In the genomic region with DNA sequence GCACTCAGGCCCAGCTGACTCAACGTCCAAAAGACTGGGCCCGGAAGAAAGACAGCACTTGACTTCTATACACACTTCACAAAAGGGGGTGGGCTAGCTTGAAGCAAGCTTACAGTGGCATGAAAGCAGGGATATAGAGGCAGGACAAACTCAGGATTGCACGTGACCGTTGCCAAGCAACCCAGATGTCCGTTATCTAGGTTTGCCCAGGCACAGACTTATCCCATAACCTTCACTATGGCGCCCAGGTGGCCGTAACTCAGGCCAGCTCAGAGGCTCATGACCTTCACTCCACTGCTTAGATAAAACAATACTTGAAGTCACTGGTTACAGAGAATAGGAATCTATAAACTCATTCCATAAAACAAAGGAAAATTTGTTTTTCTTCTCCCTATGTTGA, we compare ENCODE assay signal across 8 cellular contexts. TPM values are rescaled to one million over a fixed set of nuclear protein-coding genes. Genes with fewer than 3 reads are reported as not detected.
DNase-seq lines count a peak whose midpoint lies in the region; ATAC-seq, FAIRE-seq and TF ChIP-seq lines count a peak whose summit lies in the region.
"Not testable (repeated sequence)": the region's sequence is repeated elsewhere in the genome, so short reads cannot be mapped to it uniquely, and the experiment has no call there.

No MANE protein-coding gene starts in this region.

- not testable (repeated sequence) for H3K4me1 ChIP-seq in BE2C; mesodermal cell (ENCODE audit: control insufficient read depth, insufficient read depth, low read length, poor library complexity, severe bottlenecking); uterus
- H3K4me1 ChIP-seq in pancreas, result peaks cover 0 to 12% (median 3%) of the 10 kb centered on the region in 3 donors

- H3K4me3 ChIP-seq in BE2C (ENCODE audit: low read depth, low read length); mesodermal cell (ENCODE audit: extremely low read depth, insufficient read depth, low read length, poor library complexity, severe bottlenecking); pancreas; uterus: not testable (repeated sequence)

- peak; percentile 59 to 84 (median 78) for ATAC-seq in pancreas

- not testable (repeated sequence) for TF ChIP-seq POLR2A in erythroblast (IDR thresholded peaks at IDR 0.05; ENCODE audit: low read length); uterus (IDR thresholded peaks at IDR 0.05)

- 88 to 91% methylated on average over 5 to 6 of the region's 7 CpGs for WGBS in mesodermal cell (ENCODE audit: insufficient coverage in 2 of 2), 2 experiments
- WGBS in pancreas, 2 donors, result 39 to 49% methylated on average over 7 of the region's 7 CpGs

- H3K27me3 ChIP-seq in BE2C, pancreas, uterus: not testable (repeated sequence)

- H3K27ac ChIP-seq in angular gyrus (ENCODE audit: low read depth, low read length) (peak overlapping the region; percentile 77), cingulate gyrus (ENCODE audit: low read depth, low read length) (peak overlapping the region; percentile 75), mesodermal cell (ENCODE audit: low read depth, low read length, severe bottlenecking) (peak overlapping the region; percentile 64), pancreas (peak overlapping the region in 2 of 4 donors; percentile 39 to 85), uterus (peak overlapping the region; percentile 35 to 77)

- DNase-seq in BE2C, result peak; percentile 48
- DNase-seq in OCI-M1 (lab: John Stamatoyannopoulos, UW), result peak; percentile 29
- peak; percentile 71 to 90 for DNase-seq in erythroblast (lab: John Stamatoyannopoulos, UW)
- peak in 5 of 6 donors; percentile 49 to 85 (median 73) for DNase-seq in pancreas
- not testable (repeated sequence) for DNase-seq in uterus

- not testable (repeated sequence) for TF ChIP-seq CTCF in BE2C (IDR thresholded peaks at IDR 0.05; ENCODE audit: low read depth, low read length); pancreas (IDR thresholded peaks at IDR 0.05); uterus (IDR thresholded peaks at IDR 0.05)

- not testable (repeated sequence) for FAIRE-seq in pancreas (lab: Jason Lieb, UNC)

- not testable (repeated sequence) for H3K9me3 ChIP-seq in BE2C; mesodermal cell (ENCODE audit: control insufficient read depth, low read length); pancreas; uterus

- intact Hi-C loops in pancreas (cut with DNase I); uterus (cut with DNase I; ENCODE audit: low total_unique reads): not testable (repeated sequence)

- H3K36me3 ChIP-seq in BE2C; mesodermal cell (ENCODE audit: control insufficient read depth, insufficient read depth, low read length); pancreas; uterus: not testable (repeated sequence)

RNA-seq across cellular contexts. Expression of a gene that starts 8.4 kb away (rescaled TPM):
- 707 TPM for polyA plus RNA-seq in BE2C (2012; ENCODE audit: insufficient read depth, insufficient read length, low read depth)
- polyA plus RNA-seq in mesodermal cell (2013, experiment 1 of 2), result 450 TPM
- polyA plus RNA-seq in mesodermal cell (2013, experiment 2 of 2), result 452 TPM
- total RNA-seq in pancreas (100 to 1,000 TPM in 3 of 6 donors, 10 to 100 TPM in 3; 57.7 to 154 (median 94.9) TPM), uterus (100 to 1,000 TPM; 239 to 457 (median 291) TPM)
- polyA plus RNA-seq in pancreas, result 100 to 1,000 TPM; 143 to 249 TPM

RNA-seq across cellular contexts. Expression of a gene that starts 18.0 kb away (rescaled TPM):
- polyA plus RNA-seq in BE2C (2012; ENCODE audit: insufficient read depth, insufficient read length, low read depth), result 624 TPM
- polyA plus RNA-seq in mesodermal cell (2013, experiment 1 of 2), result 228 TPM
- 205 TPM for polyA plus RNA-seq in mesodermal cell (2013, experiment 2 of 2)
- total RNA-seq in pancreas, result 10 to 100 TPM; 69.0 to 91.7 (median 79.5) TPM
- polyA plus RNA-seq in pancreas, result 100 to 1,000 TPM in 1 of 2 donors, 10 to 100 TPM in 1; 50.9 to 103 TPM
- total RNA-seq in uterus, result 100 to 1,000 TPM in 2 of 4 donors, 10 to 100 TPM in 2; 10.5 to 150 (median 91.1) TPM

RNA-seq across cellular contexts. Expression of a gene that starts 41.3 kb away (rescaled TPM):
- polyA plus RNA-seq in BE2C (2012; ENCODE audit: insufficient read depth, insufficient read length, low read depth), result 28.9 TPM
- polyA plus RNA-seq in mesodermal cell (2013, experiment 1 of 2), result 15.2 TPM
- 15.5 TPM for polyA plus RNA-seq in mesodermal cell (2013, experiment 2 of 2)
- total RNA-seq in pancreas (10 to 100 TPM; 18.3 to 32.7 (median 27.6) TPM), uterus (10 to 100 TPM; 11.8 to 31.9 (median 18.3) TPM)
- 10 to 100 TPM in 1 of 2 donors, 1 to 10 TPM in 1; 8.6 to 12.3 TPM for polyA plus RNA-seq in pancreas

RNA-seq across cellular contexts. Expression of a gene that starts 41.4 kb away (rescaled TPM):
- polyA plus RNA-seq in BE2C (2012; ENCODE audit: insufficient read depth, insufficient read length, low read depth), result 73.5 TPM
- 56.1 TPM for polyA plus RNA-seq in mesodermal cell (2013, experiment 1 of 2)
- 58.8 TPM for polyA plus RNA-seq in mesodermal cell (2013, experiment 2 of 2)
- total RNA-seq in pancreas, result 10 to 100 TPM; 13.9 to 25.8 (median 15.4) TPM
- polyA plus RNA-seq in pancreas, result 10 to 100 TPM; 16.3 to 23.8 TPM
- total RNA-seq in uterus, result 10 to 100 TPM in 2 of 4 donors, 1 to 10 TPM in 2; 1.2 to 16.8 (median 8.0) TPM

RNA-seq across cellular contexts. Expression of a gene that starts 41.4 kb away (rescaled TPM):
- 57.3 TPM for polyA plus RNA-seq in BE2C (2012; ENCODE audit: insufficient read depth, insufficient read length, low read depth)
- polyA plus RNA-seq in mesodermal cell (2013, experiment 1 of 2), result 54.7 TPM
- 54.7 TPM for polyA plus RNA-seq in mesodermal cell (2013, experiment 2 of 2)
- 10 to 100 TPM in 5 of 6 donors, 1 to 10 TPM in 1; 7.2 to 16.1 (median 11.6) TPM for total RNA-seq in pancreas
- 10 to 100 TPM; 17.0 to 24.3 TPM for polyA plus RNA-seq in pancreas
- total RNA-seq in uterus, result 100 to 1,000 TPM in 1 of 4 donors, 10 to 100 TPM in 3; 18.5 to 117 (median 25.9) TPM
